In genomic region chr9:74824654-74825053, GRCh38 we compare ENCODE assay signal across 16 cellular contexts.
DNase-seq lines count a peak whose midpoint lies in the region; ATAC-seq and TF ChIP-seq lines count a peak whose summit lies in the region.
"Had no signal": no experiment of that assay in that cellular context is flagged by ENCODE, and none has a peak within 500 bp of the region (broad histone marks: within the 10 kb centered on the region; RNA-seq: fewer than 3 reads in every experiment).

No MANE protein-coding gene starts in this region.

- DNase-seq in heart left ventricle (peak in 4 of 5 donors; percentile 39 to 65 (median 48)), cardiac septum (ENCODE audit: low spot score) (no peak), brain pericyte (ENCODE audit: low read depth, low spot score) (peak; percentile 43), right cardiac atrium (peak in 1 of 3 donors; percentile 20), aorta (no peak), DMS53 treated with DMSO at 0.1 percent for 48 hours (lab: John Stamatoyannopoulos, UW; ENCODE audit: unreplicated experiment) (no peak)
- no peak for DNase-seq in stimulated activated CD4-positive, alpha-beta T cell treated with anti-CD3 and anti-CD28 coated beads, Interleukin-15, amount 100 ng/mL, for 24 hours
- DNase-seq: ACHN, DMS153, dorsolateral prefrontal cortex, Karpas-422, NCI-H2107, sigmoid colon had no signal

- H3K9me3 ChIP-seq in heart left ventricle (no peaks in the 10 kb centered on the region), right cardiac atrium (ENCODE audit: control insufficient read depth, low read length) (no peaks in the 10 kb centered on the region), aorta (ENCODE audit: control insufficient read depth, low read length) (no peaks in the 10 kb centered on the region)
- H3K9me3 ChIP-seq: Peyer's patch, sigmoid colon had no signal

- peaks cover 0 to 6% (median 0%) of the 10 kb centered on the region in 12 donors for H3K4me1 ChIP-seq in heart left ventricle
- H3K4me1 ChIP-seq in right cardiac atrium (ENCODE audit: control insufficient read depth, insufficient read depth, low read length): no peaks in the 10 kb centered on the region
- H3K4me1 ChIP-seq in aorta (ENCODE audit: control insufficient read depth in 1 of 2, insufficient read depth in 2 of 2, low read length in 2 of 2): no peaks in the 10 kb centered on the region
- H3K4me1 ChIP-seq: Peyer's patch, sigmoid colon had no signal

- H3K36me3 ChIP-seq in heart left ventricle (no peaks in the 10 kb centered on the region), aorta (ENCODE audit: control insufficient read depth in 1 of 2, insufficient read depth in 2 of 2, low read length in 1 of 2) (no peaks in the 10 kb centered on the region)
- H3K36me3 ChIP-seq: sigmoid colon had no signal

- TF ChIP-seq CTCF in heart left ventricle (IDR thresholded peaks at IDR 0.05): no peak

- H3K4me3 ChIP-seq in heart left ventricle: no peak overlapping the region
- H3K4me3 ChIP-seq in right cardiac atrium (ENCODE audit: low read length): no peak overlapping the region
- no peak overlapping the region for H3K4me3 ChIP-seq in aorta (ENCODE audit: low read length in 2 of 2)
- H3K4me3 ChIP-seq: dorsolateral prefrontal cortex, Peyer's patch, sigmoid colon had no signal

- TF ChIP-seq POLR2A in heart left ventricle (IDR thresholded peaks at IDR 0.05): no peak

- intact Hi-C loops in heart left ventricle (cut with DNase I): loop anchor here in 1 of 10 donors (10.0 kb wide), 2 partner anchors 60 to 130 kb away; partner anchors contain the start of genes C9orf40 and TRPM6
- intact Hi-C loops in cardiac septum (cut with DNase I): no loop called here
- intact Hi-C loops in right cardiac atrium (cut with DNase I): loop anchor here in 1 of 4 donors (5.0 kb wide), 1 partner anchor 47 kb away; no protein-coding TSS in a partner anchor
- intact Hi-C loops in aorta (cut with DNase I): no loop called here

- WGBS in heart left ventricle, 4 donors: 29 to 52% (median 41%) methylated on average over 1 of the region's 1 CpG
- WGBS in right cardiac atrium: 24% methylated on average over 1 of the region's 1 CpG
- WGBS in aorta, 2 donors: 14 to 21% methylated on average over 1 of the region's 1 CpG

- H3K27ac ChIP-seq in heart left ventricle (no peak overlapping the region), right cardiac atrium (ENCODE audit: low read length) (no peak overlapping the region), aorta (ENCODE audit: low read depth in 1 of 2, low read length in 2 of 2) (no peak overlapping the region)
- H3K27ac ChIP-seq: dorsolateral prefrontal cortex, Peyer's patch, sigmoid colon had no signal

- H3K27me3 ChIP-seq in heart left ventricle (no peaks in the 10 kb centered on the region), right cardiac atrium (ENCODE audit: control insufficient read depth, insufficient read depth) (no peaks in the 10 kb centered on the region), aorta (ENCODE audit: control insufficient read depth in 1 of 2, insufficient read depth in 2 of 2, low read length in 1 of 2) (no peaks in the 10 kb centered on the region)
- H3K27me3 ChIP-seq: dorsolateral prefrontal cortex, Peyer's patch, sigmoid colon had no signal

- peak in 3 of 4 donors; percentile 50 to 80 (median 73) for ATAC-seq in heart left ventricle
- ATAC-seq in right cardiac atrium: peak; percentile 63 to 68
- ATAC-seq in aorta (ENCODE audit: low FRiP score): peak; percentile 56
- ATAC-seq in HG02798 (IDR thresholded peaks at IDR 0.05; ENCODE audit: poor library complexity, unreplicated experiment): no peak
- ATAC-seq: activated naive CD4-positive, alpha-beta T cell treated with anti-CD3 and anti-CD28 coated beads, Interleukin-2, amount 50 U/mL, for 72 hours had no signal

Comparison
In these comparisons a context has a peak if more than half of its experiments do, and no peak if none do; other contexts are left out.
1. DNase-seq: peak in heart left ventricle (4 of 5) and brain pericyte (single experiment); none in cardiac septum (single experiment), aorta (0 of 2), stimulated activated CD4-positive, alpha-beta T cell treated with anti-CD3 and anti-CD28 coated beads, Interleukin-15, amount 100 ng/mL, for 24 hours (single experiment) and DMS53 treated with DMSO at 0.1 percent for 48 hours (single experiment).